In the genomic region with DNA sequence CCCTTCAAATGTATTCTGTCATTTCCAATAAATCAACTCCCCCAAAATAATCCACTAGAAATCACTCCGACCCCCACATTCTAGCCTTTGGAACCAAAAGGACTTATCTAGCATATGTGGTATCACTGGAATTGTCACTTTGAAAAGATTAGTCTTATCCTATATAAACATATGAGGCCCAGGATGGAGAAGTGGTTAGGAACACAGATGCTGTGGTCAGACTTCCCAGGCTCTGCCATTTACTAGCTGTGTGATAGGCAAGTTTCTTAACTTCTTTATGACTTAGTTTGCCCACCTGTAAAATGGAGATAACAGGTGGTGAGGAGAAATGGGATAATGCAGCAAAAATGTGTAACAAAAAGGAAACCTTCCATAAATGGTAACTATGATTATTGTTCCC, we compare ENCODE assay signal across 2 cellular contexts.
TF ChIP-seq lines count a peak whose summit lies in the region.

No MANE protein-coding gene starts in this region.

TF ChIP-seq in GM12878, 131 proteins besides CTCF, POLR2A, EP300 and RAD21 (continued from another document):
- TF ChIP-seq CHD1 (IDR thresholded peaks at IDR 0.05; ENCODE audit: low read depth, low read length) (no peak), CBX3 (IDR thresholded peaks at IDR 0.05; ENCODE audit: borderline replicate concordance, low read depth) (no peak), ZSCAN29 (IDR thresholded peaks at IDR 0.05) (no peak), RB1 (IDR thresholded peaks at IDR 0.05; ENCODE audit: borderline replicate concordance) (no peak), TBL1XR1 (IDR thresholded peaks at IDR 0.05; ENCODE audit: low read depth, low read length) (no peak), WRNIP1 (IDR thresholded peaks at IDR 0.05; ENCODE audit: borderline replicate concordance, low read depth, low read length) (no peak)
- TF ChIP-seq, protein P1, sequence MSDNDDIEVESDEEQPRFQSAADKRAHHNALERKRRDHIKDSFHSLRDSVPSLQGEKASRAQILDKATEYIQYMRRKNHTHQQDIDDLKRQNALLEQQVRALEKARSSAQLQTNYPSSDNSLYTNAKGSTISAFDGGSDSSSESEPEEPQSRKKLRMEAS (IDR thresholded peaks at IDR 0.05; ENCODE audit: low read depth, low read length): no peak
- TF ChIP-seq, protein P2, sequence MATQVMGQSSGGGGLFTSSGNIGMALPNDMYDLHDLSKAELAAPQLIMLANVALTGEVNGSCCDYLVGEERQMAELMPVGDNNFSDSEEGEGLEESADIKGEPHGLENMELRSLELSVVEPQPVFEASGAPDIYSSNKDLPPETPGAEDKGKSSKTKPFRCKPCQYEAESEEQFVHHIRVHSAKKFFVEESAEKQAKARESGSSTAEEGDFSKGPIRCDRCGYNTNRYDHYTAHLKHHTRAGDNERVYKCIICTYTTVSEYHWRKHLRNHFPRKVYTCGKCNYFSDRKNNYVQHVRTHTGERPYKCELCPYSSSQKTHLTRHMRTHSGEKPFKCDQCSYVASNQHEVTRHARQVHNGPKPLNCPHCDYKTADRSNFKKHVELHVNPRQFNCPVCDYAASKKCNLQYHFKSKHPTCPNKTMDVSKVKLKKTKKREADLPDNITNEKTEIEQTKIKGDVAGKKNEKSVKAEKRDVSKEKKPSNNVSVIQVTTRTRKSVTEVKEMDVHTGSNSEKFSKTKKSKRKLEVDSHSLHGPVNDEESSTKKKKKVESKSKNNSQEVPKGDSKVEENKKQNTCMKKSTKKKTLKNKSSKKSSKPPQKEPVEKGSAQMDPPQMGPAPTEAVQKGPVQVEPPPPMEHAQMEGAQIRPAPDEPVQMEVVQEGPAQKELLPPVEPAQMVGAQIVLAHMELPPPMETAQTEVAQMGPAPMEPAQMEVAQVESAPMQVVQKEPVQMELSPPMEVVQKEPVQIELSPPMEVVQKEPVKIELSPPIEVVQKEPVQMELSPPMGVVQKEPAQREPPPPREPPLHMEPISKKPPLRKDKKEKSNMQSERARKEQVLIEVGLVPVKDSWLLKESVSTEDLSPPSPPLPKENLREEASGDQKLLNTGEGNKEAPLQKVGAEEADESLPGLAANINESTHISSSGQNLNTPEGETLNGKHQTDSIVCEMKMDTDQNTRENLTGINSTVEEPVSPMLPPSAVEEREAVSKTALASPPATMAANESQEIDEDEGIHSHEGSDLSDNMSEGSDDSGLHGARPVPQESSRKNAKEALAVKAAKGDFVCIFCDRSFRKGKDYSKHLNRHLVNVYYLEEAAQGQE (IDR thresholded peaks at IDR 0.05; ENCODE audit: low read depth, low read length): no peak
- TF ChIP-seq, protein P3, sequence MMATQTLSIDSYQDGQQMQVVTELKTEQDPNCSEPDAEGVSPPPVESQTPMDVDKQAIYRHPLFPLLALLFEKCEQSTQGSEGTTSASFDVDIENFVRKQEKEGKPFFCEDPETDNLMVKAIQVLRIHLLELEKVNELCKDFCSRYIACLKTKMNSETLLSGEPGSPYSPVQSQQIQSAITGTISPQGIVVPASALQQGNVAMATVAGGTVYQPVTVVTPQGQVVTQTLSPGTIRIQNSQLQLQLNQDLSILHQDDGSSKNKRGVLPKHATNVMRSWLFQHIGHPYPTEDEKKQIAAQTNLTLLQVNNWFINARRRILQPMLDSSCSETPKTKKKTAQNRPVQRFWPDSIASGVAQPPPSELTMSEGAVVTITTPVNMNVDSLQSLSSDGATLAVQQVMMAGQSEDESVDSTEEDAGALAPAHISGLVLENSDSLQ (IDR thresholded peaks at IDR 0.05): no peak

TF ChIP-seq in GM23338, 12 proteins besides CTCF, POLR2A, EP300 and RAD21 (continued from another document):
- no peak for TF ChIP-seq ZNF331 (CRISPR knock-in tag; IDR thresholded peaks at IDR 0.05; ENCODE audit: low read depth)
